In the genomic region with DNA sequence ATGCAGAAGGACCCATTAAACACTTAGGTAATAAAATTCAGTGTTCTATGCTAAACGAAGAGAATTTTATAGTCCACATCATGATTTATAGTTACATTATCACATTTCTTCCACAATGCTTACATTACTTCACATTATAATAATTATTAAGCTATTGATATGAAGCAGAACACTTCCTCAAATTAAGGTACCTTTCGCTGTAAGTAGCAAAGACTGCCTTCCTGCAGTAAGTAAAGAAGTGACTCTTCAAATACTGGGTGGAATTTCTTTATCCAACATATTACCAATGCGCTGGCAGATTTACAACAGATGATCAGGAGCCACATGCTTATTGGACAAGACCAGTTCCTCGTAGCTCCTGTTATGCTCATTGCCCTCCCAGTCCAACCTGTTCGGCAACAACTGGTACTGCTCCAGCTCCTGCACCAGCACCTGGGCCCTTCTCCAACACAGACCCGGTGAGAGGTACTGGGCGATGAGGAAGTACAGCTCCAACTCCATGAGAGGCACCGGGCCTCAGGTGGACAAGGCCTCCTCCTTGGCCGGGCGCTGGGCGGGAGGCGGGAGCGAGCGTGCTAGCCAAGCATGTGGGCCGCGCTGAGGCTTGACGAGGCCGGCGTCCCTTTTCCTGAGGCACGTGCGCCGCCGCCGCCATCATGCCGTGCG, we compare ENCODE assay signal across 21 cellular contexts.
DNase-seq lines count a peak whose midpoint lies in the region; ATAC-seq and TF ChIP-seq lines count a peak whose summit lies in the region.
"Had no signal": no experiment of that assay in that cellular context is flagged by ENCODE, and none has a peak within 500 bp of the region (broad histone marks: within the 10 kb centered on the region; RNA-seq: fewer than 3 reads in every experiment).

No MANE protein-coding gene starts in this region.

- no peaks in the 10 kb centered on the region for H4K20me1 ChIP-seq in SU-DHL-6 (ENCODE audit: low read depth, low read length)

- no peak for TF ChIP-seq CTCF in SU-DHL-6 (IDR thresholded peaks at IDR 0.05; ENCODE audit: insufficient read depth, low read length, poor library complexity, severe bottlenecking)

- H3K36me3 Mint-ChIP-seq in memory B cell = peaks cover 5% of the 10 kb centered on the region
- H3K36me3 Mint-ChIP-seq: brain; CD4-positive, alpha-beta memory T cell; naive thymus-derived CD8-positive, alpha-beta T cell had no signal

- no peak for ATAC-seq in right cardiac atrium
- peak; percentile 69 for ATAC-seq in memory B cell (ENCODE audit: low read depth)
- ATAC-seq in GM18870 (IDR thresholded peaks at IDR 0.05; ENCODE audit: unreplicated experiment) = no peak
- ATAC-seq in GM21528 (IDR thresholded peaks at IDR 0.05; ENCODE audit: low FRiP score, unreplicated experiment) = no peak

- H3K9me3 Mint-ChIP-seq in memory B cell = no peaks in the 10 kb centered on the region
- H3K9me3 Mint-ChIP-seq: activated T-helper 1 cell treated with anti-CD3 and anti-CD28 coated beads, Interleukin-12 subunit alpha, Interleukin-12 subunit beta, Interleukin-2, Interleukin-4 antibody, amounts not matched to agents 30 ng/mL and 10 ng/mL and 1 ng/mL, durations not matched to agents 14 hours and 24 hours and 36 hours; naive thymus-derived CD8-positive, alpha-beta T cell had no signal

- no peak overlapping the region for H3K4me3 Mint-ChIP-seq in memory B cell
- H3K4me3 Mint-ChIP-seq: activated naive CD8-positive, alpha-beta T cell treated with anti-CD3 and anti-CD28 coated beads, Interleukin-2, amount 10 ng/mL, durations not matched to agents 7 days and 5 days; activated T-helper 1 cell treated with anti-CD3 and anti-CD28 coated beads, Interleukin-12 subunit alpha, Interleukin-12 subunit beta, Interleukin-2, Interleukin-4 antibody, amounts not matched to agents 30 ng/mL and 10 ng/mL and 1 ng/mL, durations not matched to agents 14 hours and 24 hours and 36 hours; brain; CD4-positive, alpha-beta memory T cell; naive thymus-derived CD8-positive, alpha-beta T cell had no signal

- no peak overlapping the region for H3K27ac ChIP-seq in right cardiac atrium (ENCODE audit: low read length)
- H3K27ac ChIP-seq in SU-DHL-6 (ENCODE audit: low read depth, low read length) = 0 out of 2 replicates have a peak overlapping the region, but pooled peaks have one; percentile 10
- H3K27ac ChIP-seq: parathyroid adenoma had no signal

- no peaks in the 10 kb centered on the region for H3K9me2 ChIP-seq in SU-DHL-6 (replicated peaks; ENCODE audit: insufficient read depth, low read length)

- H2AFZ ChIP-seq in SU-DHL-6 (ENCODE audit: low read depth, low read length, severe bottlenecking) = peak overlapping the region; percentile 88
- H2AFZ ChIP-seq: parathyroid adenoma had no signal

- H3K4me1 Mint-ChIP-seq in memory B cell = peaks cover 29% of the 10 kb centered on the region
- H3K4me1 Mint-ChIP-seq: activated naive CD8-positive, alpha-beta T cell treated with anti-CD3 and anti-CD28 coated beads, Interleukin-2, amount 10 ng/mL, durations not matched to agents 7 days and 5 days had no signal

- no peak overlapping the region for H3K4me3 ChIP-seq in right cardiac atrium (ENCODE audit: low read length)
- H3K4me3 ChIP-seq in SU-DHL-6 (ENCODE audit: insufficient read depth, low read length, poor library complexity, severe bottlenecking) = no peak overlapping the region

- no peaks in the 10 kb centered on the region for H3K27me3 Mint-ChIP-seq in memory B cell
- H3K27me3 Mint-ChIP-seq: activated naive CD8-positive, alpha-beta T cell treated with anti-CD3 and anti-CD28 coated beads, Interleukin-2, amount 10 ng/mL, durations not matched to agents 7 days and 5 days; CD4-positive, alpha-beta memory T cell; naive thymus-derived CD8-positive, alpha-beta T cell had no signal

- intact Hi-C loops in right cardiac atrium (cut with DNase I) = no loop called here
- intact Hi-C loops in cardiac septum (cut with DNase I) = no loop called here

- H3K79me2 ChIP-seq in SU-DHL-6 (ENCODE audit: insufficient read depth, low read length) = no peaks in the 10 kb centered on the region
- H3K79me2 ChIP-seq: parathyroid adenoma had no signal

- no peaks in the 10 kb centered on the region for H3K36me3 ChIP-seq in SU-DHL-6 (ENCODE audit: low read length)

- no peak overlapping the region for H3K9ac ChIP-seq in SU-DHL-6 (ENCODE audit: low read length)
- H3K9ac ChIP-seq: parathyroid adenoma had no signal

- H3K9me3 ChIP-seq in right cardiac atrium (ENCODE audit: control insufficient read depth, low read length) (no peaks in the 10 kb centered on the region), SU-DHL-6 (ENCODE audit: insufficient read depth, low read length) (no peaks in the 10 kb centered on the region)

- DNase-seq in right cardiac atrium (peak in 2 of 3 donors; percentile 25 to 49), cardiac septum (ENCODE audit: low spot score) (no peak), memory B cell (ENCODE audit: low spot score in 2 of 2) (no peak), NOMO-1 treated with DMSO at 0.1 percent for 48 hours (lab: John Stamatoyannopoulos, UW; ENCODE audit: unreplicated experiment) (no peak), Kasumi-1 (lab: John Stamatoyannopoulos, UW) (no peak)
- DNase-seq: activated CD8-positive, alpha-beta memory T cell treated with anti-CD3 and anti-CD28 coated beads for 24 hours; activated naive CD8-positive, alpha-beta T cell treated with anti-CD3 and anti-CD28 coated beads, Interleukin-2, amount 10 ng/mL, durations not matched to agents 7 days and 5 days; CD4-positive, alpha-beta memory T cell; DND-41; foreskin fibroblast; KG1; NCI-H1048; NCI-H524; stimulated activated CD4-positive, alpha-beta T cell treated with anti-CD3 and anti-CD28 coated beads, Interleukin-4, amount 100 ng/mL, for 4 hours had no signal

- no peaks in the 10 kb centered on the region for H3K4me1 ChIP-seq in right cardiac atrium (ENCODE audit: control insufficient read depth, insufficient read depth, low read length)

- H3K27ac Mint-ChIP-seq in memory B cell = no peak overlapping the region
- H3K27ac Mint-ChIP-seq: activated naive CD8-positive, alpha-beta T cell treated with anti-CD3 and anti-CD28 coated beads, Interleukin-2, amount 10 ng/mL, durations not matched to agents 7 days and 5 days; activated T-helper 1 cell treated with anti-CD3 and anti-CD28 coated beads, Interleukin-12 subunit alpha, Interleukin-12 subunit beta, Interleukin-2, Interleukin-4 antibody, amounts not matched to agents 30 ng/mL and 10 ng/mL and 1 ng/mL, durations not matched to agents 14 hours and 24 hours and 36 hours had no signal

- 98% methylated on average over 26 of the region's 26 CpGs for WGBS in right cardiac atrium

- peaks cover 4% of the 10 kb centered on the region for H3F3A ChIP-seq in SU-DHL-6 (ENCODE audit: insufficient read depth)

- H3K4me2 ChIP-seq in SU-DHL-6 (ENCODE audit: low read depth, low read length, poor library complexity, severe bottlenecking) = peak overlapping the region; percentile 44

- no peaks in the 10 kb centered on the region for H3K27me3 ChIP-seq in right cardiac atrium (ENCODE audit: control insufficient read depth, insufficient read depth)
- no peaks in the 10 kb centered on the region for H3K27me3 ChIP-seq in SU-DHL-6 (ENCODE audit: low read length)

Comparison
In these comparisons a context has a peak if more than half of its experiments do, and no peak if none do; other contexts are left out.
1. DNase-seq: peak in right cardiac atrium (2 of 3); none in cardiac septum (single experiment), memory B cell (0 of 2), NOMO-1 treated with DMSO at 0.1 percent for 48 hours (single experiment) and Kasumi-1 (0 of 2).